10 cellular contexts compared by ENCODE assay signal in the genomic region with DNA sequence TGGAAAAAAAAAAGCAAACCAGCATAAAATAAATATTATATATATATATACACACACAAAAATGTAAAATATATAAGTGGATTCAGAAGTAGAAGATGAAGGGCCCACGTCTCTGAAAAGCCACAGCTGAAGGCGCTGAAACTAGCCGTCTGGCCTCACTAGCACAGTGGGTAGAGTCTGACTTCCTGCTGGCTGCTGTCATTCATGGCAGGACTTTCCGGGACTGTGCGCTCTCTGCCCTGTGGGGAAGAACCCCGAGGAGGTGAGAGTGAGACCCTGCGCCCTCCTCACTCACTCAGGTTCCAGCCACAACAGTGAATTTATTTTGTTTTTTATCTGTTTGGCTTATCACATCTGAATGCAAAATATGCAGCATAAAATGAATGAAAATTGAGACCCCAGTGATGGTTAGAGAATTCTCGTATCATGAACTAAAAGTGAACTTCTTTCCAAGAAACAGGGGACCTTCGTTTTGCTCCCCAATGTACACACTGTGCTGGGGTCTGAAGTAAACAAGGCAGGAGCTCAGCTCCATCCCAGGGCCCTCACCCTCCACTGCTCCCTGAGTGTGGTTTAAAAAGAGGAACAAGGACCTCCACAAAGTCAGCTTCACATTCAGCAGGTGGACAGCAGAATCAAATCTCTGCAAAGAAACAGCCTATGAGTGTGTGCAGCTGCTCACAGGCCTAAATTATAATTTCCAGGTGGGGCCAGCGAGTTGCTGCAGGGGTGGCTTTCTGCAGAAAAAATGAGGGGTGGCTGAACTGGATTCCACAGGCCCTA. TPM values are rescaled to one million over a fixed set of nuclear protein-coding genes. Genes with fewer than 3 reads are reported as not detected.
DNase-seq lines count a peak whose midpoint lies in the region; ATAC-seq, FAIRE-seq and TF ChIP-seq lines count a peak whose summit lies in the region.
"Had no signal": no experiment of that assay in that cellular context is flagged by ENCODE, and none has a peak within 500 bp of the region (broad histone marks: within the 10 kb centered on the region; RNA-seq: fewer than 3 reads in every experiment).

No MANE protein-coding gene starts in this region.

- no peaks in the 10 kb centered on the region for H3K27me3 Mint-ChIP-seq in WTC11 (ENCODE audit: low read depth)

- H3K4me3 Mint-ChIP-seq in WTC11 = no peak overlapping the region

- H3K9me3 ChIP-seq in endothelial cell of umbilical vein (replicated peaks; ENCODE audit: control insufficient read depth, insufficient read depth, low read length) = no peaks in the 10 kb centered on the region

- no peaks in the 10 kb centered on the region for H3K36me3 Mint-ChIP-seq in WTC11

- H3K4me3 ChIP-seq in endothelial cell of umbilical vein (replicated peaks in 1 of 3; ENCODE audit: insufficient read depth in 1 of 3, low read depth in 1 of 3, low read length in 3 of 3) = no peak overlapping the region

- no peaks in the 10 kb centered on the region for H3K9me3 Mint-ChIP-seq in WTC11

- DNase-seq in endothelial cell of umbilical vein (ENCODE audit: low read depth, low spot score) = no peak
- no peak for DNase-seq in NCI-H1417 treated with DMSO at 0.1 percent for 48 hours (lab: John Stamatoyannopoulos, UW)
- DNase-seq in DMS53 treated with DMSO at 0.1 percent for 48 hours (lab: John Stamatoyannopoulos, UW; ENCODE audit: unreplicated experiment) = no peak
- no peak for DNase-seq in WTC11 (ENCODE audit: low spot score)
- DNase-seq in EL = no peak
- DNase-seq: activated CD4-positive, alpha-beta T cell treated with anti-CD3 and anti-CD28 coated beads for 1 hour; NCI-H187 treated with DMSO at 0.1 percent for 48 hours had no signal

- H2AFZ ChIP-seq in endothelial cell of umbilical vein (ENCODE audit: low read depth, low read length) = no peak overlapping the region

- ATAC-seq in GM18517 (IDR thresholded peaks at IDR 0.05; ENCODE audit: unreplicated experiment) (peak; percentile 74), GM21528 (IDR thresholded peaks at IDR 0.05; ENCODE audit: low FRiP score, unreplicated experiment) (peak; percentile 89), HG03439 (IDR thresholded peaks at IDR 0.05; ENCODE audit: unreplicated experiment) (peak; percentile 54), WTC11 (no peak)

- TF ChIP-seq POLR2A in endothelial cell of umbilical vein (IDR thresholded peaks at IDR 0.05; ENCODE audit: low read depth, low read length) = no peak

- no peaks in the 10 kb centered on the region for H4K20me1 ChIP-seq in endothelial cell of umbilical vein (replicated peaks; ENCODE audit: control insufficient read depth, extremely low read depth, insufficient read depth, low read length)

- intact Hi-C loops in endothelial cell of umbilical vein (cut with micrococcal nuclease) = loop anchor here (2.0 to 5.0 kb wide), 2 partner anchors 31 to 39 kb away; a partner anchor contains a TSS

- no peaks in the 10 kb centered on the region for H3K9me1 ChIP-seq in endothelial cell of umbilical vein (replicated peaks; ENCODE audit: control insufficient read depth, extremely low read depth, insufficient read depth, low read length)

- H3K36me3 ChIP-seq in endothelial cell of umbilical vein (ENCODE audit: control insufficient read depth in 2 of 2, extremely low read depth in 1 of 2, insufficient read depth in 2 of 2, low read length in 2 of 2) = no peaks in the 10 kb centered on the region

- H3K4me1 ChIP-seq in endothelial cell of umbilical vein (ENCODE audit: control insufficient read depth, extremely low read depth, insufficient read depth, low read length) = peaks cover 34% of the 10 kb centered on the region

- H3K4me1 Mint-ChIP-seq in WTC11 = peaks cover 58% of the 10 kb centered on the region

- POLR2A ChIA-PET in endothelial cell of umbilical vein (lab: Charles Lee) = no interaction called here
- POLR2A ChIA-PET in WTC11 (lab: Charles Lee) = interaction anchor here (1.2 kb wide), 1 partner anchor 15 kb away, joined by 4 read pairs; no protein-coding TSS in a partner anchor

- no peak overlapping the region for H3K4me2 ChIP-seq in endothelial cell of umbilical vein (ENCODE audit: insufficient read depth, low read length)

- no TSS peak for BruUV-seq in endothelial cell of umbilical vein (replicated peaks; lab: Mats Ljungman, UMichigan)

- TF ChIP-seq CTCF in endothelial cell of umbilical vein (IDR thresholded peaks at IDR 0.05; ENCODE audit: extremely low read depth in 1 of 2, insufficient read depth in 1 of 2, low read depth in 1 of 2, low read length in 2 of 2) (no peak), WTC11 (IDR thresholded peaks at IDR 0.05) (no peak)

- no peak overlapping the region for H3K9ac ChIP-seq in endothelial cell of umbilical vein (replicated peaks; ENCODE audit: extremely low read depth, insufficient read depth, low read length)

- CTCF ChIA-PET in endothelial cell of umbilical vein (lab: Charles Lee) = interaction anchor here (1.4 kb wide), 1 partner anchor 15 kb away, joined by 4 read pairs; no protein-coding TSS in a partner anchor
- CTCF ChIA-PET in WTC11 (lab: Charles Lee) = no interaction called here

- no peak overlapping the region; the same call in 1 of the 2 replicates for H3K27ac Mint-ChIP-seq in WTC11

- dilution Hi-C loops in endothelial cell of umbilical vein (cut with MboI; ENCODE audit: extremely low pct_ligation_motif_present, low sequenced_read_pairs) = no loop called here

- no peak overlapping the region for H3K27ac ChIP-seq in endothelial cell of umbilical vein (ENCODE audit: insufficient read depth, low read depth, low read length)

- H3K27me3 ChIP-seq in endothelial cell of umbilical vein (ENCODE audit: control insufficient read depth in 2 of 2, insufficient read depth in 2 of 2, low read length in 2 of 2) = no peaks in the 10 kb centered on the region

- FAIRE-seq in endothelial cell of umbilical vein (lab: Jason Lieb, UNC) = peak; percentile 15

- H3K79me2 ChIP-seq in endothelial cell of umbilical vein (ENCODE audit: control insufficient read depth, insufficient read depth, low read length) = peaks cover 11% of the 10 kb centered on the region

TF ChIP-seq in endothelial cell of umbilical vein, 7 proteins besides CTCF, POLR2A, EP300 and RAD21:
- TF ChIP-seq JUN (IDR thresholded peaks at IDR 0.05; ENCODE audit: borderline replicate concordance, insufficient read depth, insufficient read length, low read depth) = no peak
- no peak for TF ChIP-seq EZH2 (IDR thresholded peaks at IDR 0.05; ENCODE audit: borderline replicate concordance, low read depth, low read length, severe bottlenecking)
- TF ChIP-seq POLR2AphosphoS5 (IDR thresholded peaks at IDR 0.05; ENCODE audit: insufficient read depth, low read depth, low read length) = no peak
- TF ChIP-seq GATA2 (IDR thresholded peaks at IDR 0.05; ENCODE audit: insufficient read depth, insufficient read length, low read depth, low read length) = no peak
- TF ChIP-seq, protein P1, sequence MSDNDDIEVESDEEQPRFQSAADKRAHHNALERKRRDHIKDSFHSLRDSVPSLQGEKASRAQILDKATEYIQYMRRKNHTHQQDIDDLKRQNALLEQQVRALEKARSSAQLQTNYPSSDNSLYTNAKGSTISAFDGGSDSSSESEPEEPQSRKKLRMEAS (IDR thresholded peaks at IDR 0.05; ENCODE audit: insufficient read depth, insufficient read length) = no peak
- no peak for TF ChIP-seq FOS (IDR thresholded peaks at IDR 0.05; ENCODE audit: borderline replicate concordance, insufficient read depth, low read length)
- no peak for TF ChIP-seq MYC (IDR thresholded peaks at IDR 0.05; ENCODE audit: low read depth, low read length)
TF ChIP-seq in endothelial cell of umbilical vein: peak in this region for 0.

TF ChIP-seq in WTC11, 78 proteins besides CTCF, POLR2A, EP300 and RAD21 (continues in another document):
- TF ChIP-seq IRF2 (CRISPR knock-in tag; IDR thresholded peaks at IDR 0.05; ENCODE audit: borderline replicate concordance, low read depth) (no peak), MXD4 (CRISPR knock-in tag; IDR thresholded peaks at IDR 0.05; ENCODE audit: borderline replicate concordance) (no peak), FOXP1 (CRISPR knock-in tag; IDR thresholded peaks at IDR 0.05; ENCODE audit: borderline replicate concordance) (no peak), ZNF121 (CRISPR knock-in tag; IDR thresholded peaks at IDR 0.05) (no peak)
- TF ChIP-seq, protein P2, sequence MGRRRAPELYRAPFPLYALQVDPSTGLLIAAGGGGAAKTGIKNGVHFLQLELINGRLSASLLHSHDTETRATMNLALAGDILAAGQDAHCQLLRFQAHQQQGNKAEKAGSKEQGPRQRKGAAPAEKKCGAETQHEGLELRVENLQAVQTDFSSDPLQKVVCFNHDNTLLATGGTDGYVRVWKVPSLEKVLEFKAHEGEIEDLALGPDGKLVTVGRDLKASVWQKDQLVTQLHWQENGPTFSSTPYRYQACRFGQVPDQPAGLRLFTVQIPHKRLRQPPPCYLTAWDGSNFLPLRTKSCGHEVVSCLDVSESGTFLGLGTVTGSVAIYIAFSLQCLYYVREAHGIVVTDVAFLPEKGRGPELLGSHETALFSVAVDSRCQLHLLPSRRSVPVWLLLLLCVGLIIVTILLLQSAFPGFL (CRISPR knock-in tag; IDR thresholded peaks at IDR 0.05; ENCODE audit: borderline replicate concordance) = no peak
- TF ChIP-seq, protein P1 (CRISPR knock-in tag; IDR thresholded peaks at IDR 0.05) = no peak

RNA-seq across cellular contexts. Expression of a gene that starts 1.3 kb away (rescaled TPM):
- 4.0 and 5.3 TPM in 2 replicates for total RNA-seq in endothelial cell of umbilical vein
- polyA plus RNA-seq in endothelial cell of umbilical vein = 0.17 and 0.25 TPM in 2 replicates
- polyA plus RNA-seq in endothelial cell of umbilical vein (2011; cell fraction: cytosol; rRNA removed) = 0.14 and 0.17 TPM in 2 replicates
- 3.7 and 4.7 TPM in 2 replicates for polyA plus RNA-seq in endothelial cell of umbilical vein (2011; cell fraction: nucleus; rRNA removed)
- 0.40 and 0.90 TPM in 2 replicates for polyA plus RNA-seq in endothelial cell of umbilical vein (2012)
- polyA minus RNA-seq in endothelial cell of umbilical vein = 9.8 and 10.3 TPM in 2 replicates
- 1.8 TPM for polyA minus RNA-seq in endothelial cell of umbilical vein (2011; cell fraction: cytosol; rRNA and poly(A)+ RNA removed)
- 22.9 and 26.7 TPM in 2 replicates for polyA minus RNA-seq in endothelial cell of umbilical vein (2011; cell fraction: nucleus; rRNA and poly(A)+ RNA removed)
- total RNA-seq in WTC11 (2021) = 0.30 to 0.79 TPM (median 0.53 TPM) in 3 replicates

RNA-seq across cellular contexts. Expression of a gene that starts 39.2 kb away (rescaled TPM):
- 72.6 and 75.8 TPM in 2 replicates for total RNA-seq in endothelial cell of umbilical vein
- polyA plus RNA-seq in endothelial cell of umbilical vein = 50.8 and 54.5 TPM in 2 replicates
- 55.6 and 63.8 TPM in 2 replicates for polyA plus RNA-seq in endothelial cell of umbilical vein (2011; cell fraction: cytosol; rRNA removed)
- polyA plus RNA-seq in endothelial cell of umbilical vein (2011; cell fraction: nucleus; rRNA removed) = 54.4 and 62.9 TPM in 2 replicates
- polyA plus RNA-seq in endothelial cell of umbilical vein (2012) = 45.5 and 51.6 TPM in 2 replicates
- polyA minus RNA-seq in endothelial cell of umbilical vein = 156 and 158 TPM in 2 replicates
- polyA minus RNA-seq in endothelial cell of umbilical vein (2011; cell fraction: cytosol; rRNA and poly(A)+ RNA removed) = not detected
- polyA minus RNA-seq in endothelial cell of umbilical vein (2011; cell fraction: nucleus; rRNA and poly(A)+ RNA removed) = 79.6 and 96.9 TPM in 2 replicates
- total RNA-seq in WTC11 (2021) = 19.2 to 24.2 TPM (median 20.3 TPM) in 3 replicates
